In genomic region chr16:87445486-87445885, GRCh38 we compare ENCODE assay signal across 13 cellular contexts. TPM values are rescaled to one million over a fixed set of nuclear protein-coding genes. Genes with fewer than 3 reads are reported as not detected.
A peak's percentile ranks its signal among the peaks of the same experiment; 100 is the strongest.
DNase-seq lines count a peak whose midpoint lies in the region; TF ChIP-seq lines count a peak whose summit lies in the region.
"Had no signal": no experiment of that assay in that cellular context is flagged by ENCODE, and none has a peak within 500 bp of the region (broad histone marks: within the 10 kb centered on the region; RNA-seq: fewer than 3 reads in every experiment).

No MANE protein-coding gene starts in this region.

- no peak overlapping the region for H3K4ac ChIP-seq in neuronal stem cell (ENCODE audit: low read length)

- no peak overlapping the region for H2BK120ac ChIP-seq in neuronal stem cell (ENCODE audit: low read depth, low read length)

- H4K8ac ChIP-seq in neuronal stem cell (ENCODE audit: low read depth, low read length): no peak overlapping the region

- H2AK5ac ChIP-seq in neuronal stem cell (ENCODE audit: low read depth, low read length): no peak overlapping the region

- no peak overlapping the region for H3K9ac ChIP-seq in colonic mucosa (ENCODE audit: low read depth in 2 of 2, low read length in 2 of 2)
- H3K9ac ChIP-seq in neuronal stem cell (ENCODE audit: low read depth, low read length, poor library complexity): no peak overlapping the region

- H2BK15ac ChIP-seq in neuronal stem cell (ENCODE audit: low read length): no peak overlapping the region

- WGBS in esophagus squamous epithelium, 2 donors: 79 to 97% methylated on average over 7 of the region's 7 CpGs
- no CpG with 5 or more reads among the region's 7 CpGs for WGBS in neuronal stem cell (ENCODE audit: extremely low coverage in 2 of 2, insufficient read length in 2 of 2, insufficient replicate concordance in 1 of 2), 2 donors

- H3K36me3 Mint-ChIP-seq in activated naive CD4-positive, alpha-beta T cell treated with anti-CD3 and anti-CD28 coated beads for 36 hours (ENCODE audit: low read depth): peaks cover 31% of the 10 kb centered on the region

- no peak overlapping the region for H2BK12ac ChIP-seq in neuronal stem cell (ENCODE audit: low read length)

- intact Hi-C loops in posterior vena cava (cut with DNase I): no loop called here
- intact Hi-C loops in colonic mucosa (cut with DNase I): no loop called here
- intact Hi-C loops in activated naive CD4-positive, alpha-beta T cell treated with anti-CD3 and anti-CD28 coated beads for 36 hours (cut with micrococcal nuclease): no loop called here
- intact Hi-C loops in esophagus squamous epithelium (cut with DNase I): no loop called here

- no peak overlapping the region for H3K4me3 Mint-ChIP-seq in activated naive CD4-positive, alpha-beta T cell treated with anti-CD3 and anti-CD28 coated beads for 36 hours
- H3K4me3 Mint-ChIP-seq: IgD-negative memory B cell had no signal

- TF ChIP-seq CTCF in fibroblast of mammary gland (conservative IDR thresholded peaks at IDR 0.05; ENCODE audit: control insufficient read depth, insufficient read depth, low read depth, low read length) (no peak), colonic mucosa (IDR thresholded peaks at IDR 0.05) (no peak), esophagus squamous epithelium (IDR thresholded peaks at IDR 0.05) (no peak)

- no peaks in the 10 kb centered on the region for H3K4me1 ChIP-seq in colonic mucosa
- peaks cover 0 to under 1% (median 0%) of the 10 kb centered on the region in 3 donors for H3K4me1 ChIP-seq in esophagus squamous epithelium
- no peaks in the 10 kb centered on the region for H3K4me1 ChIP-seq in neuronal stem cell (ENCODE audit: control insufficient read depth in 2 of 2, insufficient read depth in 1 of 2, low read depth in 1 of 2, low read length in 2 of 2)

- H2BK5ac ChIP-seq in neuronal stem cell (ENCODE audit: low read length): no peak overlapping the region

- no peak overlapping the region for H3K18ac ChIP-seq in neuronal stem cell (ENCODE audit: low read length)

- no peak overlapping the region for H3K27ac Mint-ChIP-seq in activated naive CD4-positive, alpha-beta T cell treated with anti-CD3 and anti-CD28 coated beads for 36 hours
- H3K27ac Mint-ChIP-seq: IgD-negative memory B cell had no signal

- H3K9me3 ChIP-seq in colonic mucosa (no peaks in the 10 kb centered on the region), esophagus squamous epithelium (no peaks in the 10 kb centered on the region), neuronal stem cell (replicated peaks in 1 of 2; ENCODE audit: control insufficient read depth in 2 of 2, insufficient read depth in 1 of 2, low read depth in 1 of 2, low read length in 2 of 2) (peaks cover 5 to 19% of the 10 kb centered on the region in 2 donors)
- H3K9me3 ChIP-seq: HAP-1 had no signal

- TF ChIP-seq POLR2A in esophagus squamous epithelium (IDR thresholded peaks at IDR 0.05): no peak

- no peaks in the 10 kb centered on the region for H3K36me3 ChIP-seq in colonic mucosa
- peaks cover 0 to 76% (median 0%) of the 10 kb centered on the region in 3 donors for H3K36me3 ChIP-seq in esophagus squamous epithelium
- H3K36me3 ChIP-seq in neuronal stem cell (replicated peaks in 1 of 2; ENCODE audit: control insufficient read depth in 2 of 2, insufficient read depth in 2 of 2, low read length in 2 of 2): peaks cover 22 to 74% of the 10 kb centered on the region in 2 donors

- H4K91ac ChIP-seq in neuronal stem cell (ENCODE audit: low read depth, low read length, poor library complexity): no peak overlapping the region

- no peak overlapping the region for H3K14ac ChIP-seq in neuronal stem cell (ENCODE audit: low read length)

- H3K27me3 ChIP-seq in colonic mucosa: no peaks in the 10 kb centered on the region
- no peaks in the 10 kb centered on the region for H3K27me3 ChIP-seq in esophagus squamous epithelium
- H3K27me3 ChIP-seq in neuronal stem cell (ENCODE audit: control insufficient read depth in 3 of 3, insufficient read depth in 3 of 3, low read depth in 1 of 3, low read length in 3 of 3): no peaks in the 10 kb centered on the region

- H3K4me1 Mint-ChIP-seq in activated naive CD4-positive, alpha-beta T cell treated with anti-CD3 and anti-CD28 coated beads for 36 hours (ENCODE audit: low read depth): peaks cover 13% of the 10 kb centered on the region

- H3K79me1 ChIP-seq in neuronal stem cell (ENCODE audit: low read depth, low read length): peaks cover 5% of the 10 kb centered on the region

- no peak overlapping the region for H3K4me3 ChIP-seq in fibroblast of mammary gland (ENCODE audit: control insufficient read depth, low read depth, low read length)
- no peak overlapping the region for H3K4me3 ChIP-seq in colonic mucosa
- no peak overlapping the region for H3K4me3 ChIP-seq in esophagus squamous epithelium
- H3K4me3 ChIP-seq in neuronal stem cell (ENCODE audit: low read length in 2 of 2): no peak overlapping the region
- H3K4me3 ChIP-seq: HAP-1 had no signal

- H3K9me3 Mint-ChIP-seq in activated naive CD4-positive, alpha-beta T cell treated with anti-CD3 and anti-CD28 coated beads for 36 hours: no peaks in the 10 kb centered on the region

- H3K23ac ChIP-seq in neuronal stem cell (ENCODE audit: low read depth, low read length, poor library complexity): no peak overlapping the region

- H3K27me3 Mint-ChIP-seq in activated naive CD4-positive, alpha-beta T cell treated with anti-CD3 and anti-CD28 coated beads for 36 hours (ENCODE audit: low read depth): no peaks in the 10 kb centered on the region

- CTCF ChIA-PET in activated naive CD4-positive, alpha-beta T cell treated with anti-CD3 and anti-CD28 coated beads for 36 hours (lab: Charles Lee): no interaction called here

- H3K27ac ChIP-seq in colonic mucosa (no peak overlapping the region), esophagus squamous epithelium (no peak overlapping the region), neuronal stem cell (replicated peaks; ENCODE audit: low read length) (no peak overlapping the region)

- H3K4me2 ChIP-seq in neuronal stem cell (ENCODE audit: insufficient read depth, low read length, poor library complexity, severe bottlenecking): no peak overlapping the region

- H2AFZ ChIP-seq in neuronal stem cell (ENCODE audit: low read length): no peak overlapping the region

- DNase-seq in GM03348 (ENCODE audit: low spot score) (peak; percentile 33), SW480 (ENCODE audit: low spot score) (peak; percentile 76), fibroblast of mammary gland (ENCODE audit: low read depth) (peak; percentile 90), posterior vena cava (ENCODE audit: low spot score) (peak; percentile 61), colonic mucosa (no peak), esophagus squamous epithelium (lab: John Stamatoyannopoulos, UW) (no peak), neuronal stem cell (ENCODE audit: low spot score) (no peak)
- no peak for DNase-seq in activated naive CD4-positive, alpha-beta T cell treated with anti-CD3 and anti-CD28 coated beads for 36 hours
- DNase-seq: NCI-H1417 treated with DMSO at 0.1 percent for 48 hours, NCI-H2029 treated with DMSO at 0.1 percent for 48 hours, NCI-H510A had no signal

RNA-seq across cellular contexts. Expression of gene ZCCHC14, which starts 47.3 kb away (rescaled TPM):
- total RNA-seq in posterior vena cava: 10 to 100 TPM; 21.7 to 28.8 TPM
- 10 to 100 TPM; 24.5 to 24.6 TPM for total RNA-seq in colonic mucosa
- 10 to 100 TPM; 12.4 to 13.9 TPM for total RNA-seq in activated naive CD4-positive, alpha-beta T cell treated with anti-CD3 and anti-CD28 coated beads for 36 hours
- total RNA-seq in esophagus squamous epithelium: 10 to 100 TPM in 3 of 4 donors, 1 to 10 TPM in 1; 8.3 to 19.6 (median 14.7) TPM
- 15.1 TPM for polyA plus RNA-seq in neuronal stem cell (2013, experiment 1 of 2)
- 15.8 TPM for polyA plus RNA-seq in neuronal stem cell (2013, experiment 2 of 2)

RNA-seq across cellular contexts. Expression of gene MAP1LC3B, which starts 53.4 kb away (rescaled TPM):
- total RNA-seq in posterior vena cava (10 to 100 TPM; 51.2 to 52.2 TPM), colonic mucosa (10 to 100 TPM; 45.0 to 83.0 TPM), esophagus squamous epithelium (10 to 100 TPM; 14.2 to 38.0 (median 24.4) TPM)
- total RNA-seq in activated naive CD4-positive, alpha-beta T cell treated with anti-CD3 and anti-CD28 coated beads for 36 hours: 10 to 100 TPM; 61.8 to 62.5 TPM
- polyA plus RNA-seq in neuronal stem cell (2013, experiment 1 of 2): 41.5 TPM
- polyA plus RNA-seq in neuronal stem cell (2013, experiment 2 of 2): 41.0 TPM

Comparison
In these comparisons a context has a peak if more than half of its experiments do, and no peak if none do; other contexts are left out.
1. DNase-seq: peak in GM03348 (single experiment), SW480 (single experiment), fibroblast of mammary gland (single experiment) and posterior vena cava (single experiment); none in colonic mucosa (single experiment), activated naive CD4-positive, alpha-beta T cell treated with anti-CD3 and anti-CD28 coated beads for 36 hours (single experiment), esophagus squamous epithelium (single experiment) and neuronal stem cell (single experiment).